19 cellular contexts compared by ENCODE assay signal in genomic region chr15:89672221-89673161, GRCh38. TPM values are rescaled to one million over a fixed set of nuclear protein-coding genes. Genes with fewer than 3 reads are reported as not detected.
DNase-seq lines count a peak whose midpoint lies in the region; ATAC-seq and TF ChIP-seq lines count a peak whose summit lies in the region.
"Had no signal": no experiment of that assay in that cellular context is flagged by ENCODE, and none has a peak within 500 bp of the region (broad histone marks: within the 10 kb centered on the region; RNA-seq: fewer than 3 reads in every experiment).

No MANE protein-coding gene starts in this region.

- H3K27ac ChIP-seq in esophagus muscularis mucosa (replicated peaks in 1 of 4) (peak overlapping the region; percentile 7 to 57 (median 32)), ovary (peak overlapping the region in 1 of 2 donors; percentile 35)

- H3K27ac Mint-ChIP-seq in activated CD4-positive, alpha-beta T cell treated with anti-CD3 and anti-CD28 coated beads, Interleukin-2, amount 10 ng/mL, durations not matched to agents 7 days and 5 days = no peak overlapping the region
- H3K27ac Mint-ChIP-seq: endodermal cell had no signal

- intact Hi-C loops in esophagus muscularis mucosa (cut with DNase I) = no loop called here
- intact Hi-C loops in ovary (cut with DNase I) = no loop called here

- POLR2A ChIA-PET in activated CD4-positive, alpha-beta T cell treated with anti-CD3 and anti-CD28 coated beads, Interleukin-2, amount 10 ng/mL, durations not matched to agents 7 days and 5 days (lab: Charles Lee) = no interaction called here

- TF ChIP-seq POLR2A in esophagus muscularis mucosa (IDR thresholded peaks at IDR 0.05; ENCODE audit: low read depth) = no peak
- no peak for TF ChIP-seq POLR2A in ovary (IDR thresholded peaks at IDR 0.05)

- peaks cover under 1% of the 10 kb centered on the region for H3K27me3 Mint-ChIP-seq in activated CD4-positive, alpha-beta T cell treated with anti-CD3 and anti-CD28 coated beads, Interleukin-2, amount 10 ng/mL, durations not matched to agents 7 days and 5 days

- H3K36me3 ChIP-seq in esophagus muscularis mucosa = no peaks in the 10 kb centered on the region
- H3K36me3 ChIP-seq in ovary = no peaks in the 10 kb centered on the region

- H3K4me3 Mint-ChIP-seq in activated CD4-positive, alpha-beta T cell treated with anti-CD3 and anti-CD28 coated beads, Interleukin-2, amount 10 ng/mL, durations not matched to agents 7 days and 5 days = no peak overlapping the region
- H3K4me3 Mint-ChIP-seq: endodermal cell, immature natural killer cell had no signal

- no peak for TF ChIP-seq EP300 in esophagus muscularis mucosa (IDR thresholded peaks at IDR 0.05)
- TF ChIP-seq EP300 in ovary (IDR thresholded peaks at IDR 0.05) = no peak

- H3K9me3 Mint-ChIP-seq in activated CD4-positive, alpha-beta T cell treated with anti-CD3 and anti-CD28 coated beads, Interleukin-2, amount 10 ng/mL, durations not matched to agents 7 days and 5 days = no peaks in the 10 kb centered on the region
- H3K9me3 Mint-ChIP-seq: endodermal cell, immature natural killer cell had no signal

- CTCF ChIA-PET in activated CD4-positive, alpha-beta T cell treated with anti-CD3 and anti-CD28 coated beads, Interleukin-2, amount 10 ng/mL, durations not matched to agents 7 days and 5 days (lab: Charles Lee) = interaction anchor here (1.0 to 1.2 kb wide), 2 partner anchors 12 to 203 kb away, joined by 3 to 4 read pairs; no protein-coding TSS in a partner anchor

- H3K4me1 Mint-ChIP-seq in activated CD4-positive, alpha-beta T cell treated with anti-CD3 and anti-CD28 coated beads, Interleukin-2, amount 10 ng/mL, durations not matched to agents 7 days and 5 days = no peaks in the 10 kb centered on the region
- H3K4me1 Mint-ChIP-seq: immature natural killer cell had no signal

- H3K9me3 ChIP-seq in esophagus muscularis mucosa (no peaks in the 10 kb centered on the region), ovary (no peaks in the 10 kb centered on the region)

- H3K36me3 Mint-ChIP-seq in activated CD4-positive, alpha-beta T cell treated with anti-CD3 and anti-CD28 coated beads, Interleukin-2, amount 10 ng/mL, durations not matched to agents 7 days and 5 days (ENCODE audit: low read depth) = no peaks in the 10 kb centered on the region

- DNase-seq in AG20443 (ENCODE audit: low spot score) (peak; percentile 66), NCI-H446 treated with DMSO at 0.1 percent for 48 hours (lab: John Stamatoyannopoulos, UW) (peak; percentile 4), esophagus muscularis mucosa (ENCODE audit: extremely low spot score) (no peak), ovary (peak in 3 of 5 donors; percentile 64 to 69 (median 67)), UCSD-AML1 (lab: John Stamatoyannopoulos, UW; ENCODE audit: unreplicated experiment) (no peak)
- no peak for DNase-seq in activated CD4-positive, alpha-beta T cell treated with anti-CD3 and anti-CD28 coated beads, Interleukin-2, amount 10 ng/mL, durations not matched to agents 7 days and 5 days
- DNase-seq: activated CD4-positive, alpha-beta T cell treated with anti-CD3 and anti-CD28 coated beads for 1 hour; activated naive CD4-positive, alpha-beta T cell; GF-D8; immature natural killer cell; NCI-H1092 had no signal

- H3K4me3 ChIP-seq in esophagus muscularis mucosa = no peak overlapping the region
- H3K4me3 ChIP-seq in ovary = no peak overlapping the region
- H3K4me3 ChIP-seq: K562 had no signal

- 87% methylated on average over 10 of the region's 12 CpGs for WGBS in esophagus muscularis mucosa
- 79 to 83% (median 80%) methylated on average over 12 of the region's 12 CpGs for WGBS in ovary, 3 donors

- ATAC-seq in GM18907 (IDR thresholded peaks at IDR 0.05; ENCODE audit: unreplicated experiment) (no peak), HG03097 (IDR thresholded peaks at IDR 0.05; ENCODE audit: low FRiP score, unreplicated experiment) (no peak)

- peaks cover 4 to 23% (median 17%) of the 10 kb centered on the region in 4 donors for H3K4me1 ChIP-seq in esophagus muscularis mucosa
- H3K4me1 ChIP-seq in ovary (ENCODE audit: insufficient read depth) = peaks cover 8% of the 10 kb centered on the region

- H3K27me3 ChIP-seq in esophagus muscularis mucosa = no peaks in the 10 kb centered on the region
- H3K27me3 ChIP-seq in ovary = no peaks in the 10 kb centered on the region

- no peak for TF ChIP-seq CTCF in esophagus muscularis mucosa (IDR thresholded peaks at IDR 0.05)
- no peak for TF ChIP-seq CTCF in ovary (IDR thresholded peaks at IDR 0.05)

RNA-seq across cellular contexts. Expression of gene PLIN1, which starts 6.7 kb away (rescaled TPM):
- 1 to 10 TPM in 3 of 4 donors, under 1 TPM in 1; 0.99 to 5.8 (median 2.8) TPM for total RNA-seq in esophagus muscularis mucosa
- total RNA-seq in ovary = 1 to 10 TPM in 5 of 7 donors, under 1 TPM in 2; 0.82 to 4.6 (median 1.0) TPM
- polyA plus RNA-seq in ovary = 1 to 10 TPM; 1.2 to 5.4 TPM
- total RNA-seq in activated CD4-positive, alpha-beta T cell treated with anti-CD3 and anti-CD28 coated beads, Interleukin-2, amount 10 ng/mL, durations not matched to agents 7 days and 5 days = under 1 TPM in 1 of 2 experiments, not detected in 1; 0.07 TPM
- total RNA-seq: K562, RPMI7951 had no signal
- polyA plus RNA-seq: immature natural killer cell, K562, neural cell had no signal

RNA-seq across cellular contexts. Expression of gene KIF7, which starts 17.2 kb away (rescaled TPM):
- 10 to 100 TPM; 10.8 to 23.6 (median 18.9) TPM for total RNA-seq in esophagus muscularis mucosa
- total RNA-seq in ovary = 10 to 100 TPM in 6 of 7 donors, 1 to 10 TPM in 1; 4.3 to 16.3 (median 12.8) TPM
- polyA plus RNA-seq in ovary = 1 to 10 TPM; 1.5 to 9.0 TPM
- total RNA-seq in activated CD4-positive, alpha-beta T cell treated with anti-CD3 and anti-CD28 coated beads, Interleukin-2, amount 10 ng/mL, durations not matched to agents 7 days and 5 days = under 1 TPM; 0.65 to 0.67 TPM

RNA-seq across cellular contexts. Expression of gene PEX11A, which starts 18.1 kb away (rescaled TPM):
- 10 to 100 TPM; 10.8 to 20.2 (median 15.4) TPM for total RNA-seq in esophagus muscularis mucosa
- 10 to 100 TPM; 10.9 to 17.6 (median 12.3) TPM for total RNA-seq in ovary
- polyA plus RNA-seq in ovary = 10 to 100 TPM; 12.6 to 15.0 TPM
- 1 to 10 TPM; 1.7 to 2.8 TPM for total RNA-seq in activated CD4-positive, alpha-beta T cell treated with anti-CD3 and anti-CD28 coated beads, Interleukin-2, amount 10 ng/mL, durations not matched to agents 7 days and 5 days
- total RNA-seq: K562 had no signal
- polyA plus RNA-seq: K562 had no signal

RNA-seq across cellular contexts. Expression of gene WDR93, which starts 18.1 kb away (rescaled TPM):
- total RNA-seq in esophagus muscularis mucosa (under 1 TPM in 3 of 4 donors, not detected in 1; 0.13 to 0.42 (median 0.17) TPM), ovary (1 to 10 TPM in 1 of 7 donors, under 1 TPM in 5, not detected in 1; 0.23 to 3.2 (median 0.48) TPM)
- under 1 TPM; 0.24 to 0.33 TPM for polyA plus RNA-seq in ovary
- total RNA-seq in activated CD4-positive, alpha-beta T cell treated with anti-CD3 and anti-CD28 coated beads, Interleukin-2, amount 10 ng/mL, durations not matched to agents 7 days and 5 days = not detected
- total RNA-seq: K562, right cardiac atrium, urinary bladder had no signal
- polyA plus RNA-seq: K562 had no signal

Comparison
In these comparisons a context has a peak if more than half of its experiments do, and no peak if none do; other contexts are left out.
1. DNase-seq: peak in AG20443 (single experiment), NCI-H446 treated with DMSO at 0.1 percent for 48 hours (single experiment) and ovary (3 of 5); none in esophagus muscularis mucosa (single experiment), activated CD4-positive, alpha-beta T cell treated with anti-CD3 and anti-CD28 coated beads, Interleukin-2, amount 10 ng/mL, durations not matched to agents 7 days and 5 days (single experiment) and UCSD-AML1 (single experiment).